In the genomic region with DNA sequence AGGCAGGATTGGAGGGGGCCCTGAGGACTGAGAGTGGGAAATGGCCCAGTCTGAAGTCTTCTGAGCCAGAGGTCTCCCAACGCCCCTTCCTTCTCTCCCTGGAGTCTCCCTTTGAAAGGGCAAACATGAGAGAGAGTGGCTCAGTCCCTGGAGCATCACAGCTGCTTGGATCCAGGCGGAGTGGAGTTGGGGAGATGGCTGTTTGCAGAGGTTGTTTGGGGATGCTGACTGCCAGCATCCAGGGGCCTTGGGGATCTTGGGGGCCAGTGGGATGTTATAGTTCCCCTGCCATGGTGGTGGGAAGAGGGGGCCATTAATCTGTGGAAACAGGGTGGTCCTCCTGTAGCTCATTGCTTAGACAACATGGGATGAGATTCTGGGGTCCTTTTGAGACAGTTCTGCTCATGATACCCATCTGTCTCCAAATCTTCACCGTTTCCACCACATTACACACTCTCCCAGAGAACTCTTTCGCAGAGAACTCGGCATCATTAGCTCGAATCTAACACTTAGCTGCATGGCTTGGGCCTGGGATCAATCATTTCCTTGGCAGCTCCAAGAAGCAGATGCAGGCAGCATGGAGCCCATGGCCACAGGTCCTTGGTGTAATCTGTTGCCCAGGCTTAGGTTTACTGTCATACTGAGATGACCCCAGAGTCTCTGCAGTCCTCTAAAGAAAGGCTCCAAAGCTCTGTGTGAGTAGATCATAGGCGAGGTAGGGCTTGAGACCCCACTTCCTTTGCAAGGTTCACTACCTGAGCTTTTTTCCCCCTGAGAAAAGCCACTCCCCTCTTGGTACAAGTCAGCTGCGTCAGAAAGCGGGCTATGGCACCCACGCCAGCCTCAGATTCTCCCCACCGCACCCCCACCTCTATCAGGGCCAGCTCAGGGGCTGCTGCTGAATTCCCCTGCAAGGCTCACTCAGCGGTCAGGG, we compare ENCODE assay signal across 21 cellular contexts. TPM values are rescaled to one million over a fixed set of nuclear protein-coding genes. Genes with fewer than 3 reads are reported as not detected.
DNase-seq lines count a peak whose midpoint lies in the region; ATAC-seq and TF ChIP-seq lines count a peak whose summit lies in the region.
"Had no signal": no experiment of that assay in that cellular context is flagged by ENCODE, and none has a peak within 500 bp of the region (broad histone marks: within the 10 kb centered on the region; RNA-seq: fewer than 3 reads in every experiment).

No MANE protein-coding gene starts in this region.

- no peak for ATAC-seq in activated CD8-positive, alpha-beta T cell treated with anti-CD3 and anti-CD28 coated beads, Interleukin-2, amount 10 ng/mL, durations not matched to agents 7 days and 5 days
- no peak for ATAC-seq in activated CD8-positive, alpha-beta T cell treated with anti-CD3 and anti-CD28 coated beads for 36 hours
- ATAC-seq in central memory CD8-positive, alpha-beta T cell (replicated peaks; ENCODE audit: extremely low read depth, poor library complexity, severe bottlenecking): no peak
- ATAC-seq in HG03571 (IDR thresholded peaks at IDR 0.05; ENCODE audit: unreplicated experiment): no peak
- ATAC-seq: natural killer cell; stimulated activated effector memory CD8-positive, alpha-beta T cell treated with anti-CD3 and anti-CD28 coated beads, Interleukin-12 subunit alpha, Interleukin-12 subunit beta, amount 100 ng/mL, for 72 hours had no signal

- no peaks in the 10 kb centered on the region for H3K27me3 ChIP-seq in suprapubic skin
- H3K27me3 ChIP-seq: hepatocyte, tibial artery had no signal

- peaks cover 13% of the 10 kb centered on the region for H3K4me1 ChIP-seq in suprapubic skin

- CTCF ChIA-PET in activated CD8-positive, alpha-beta T cell treated with anti-CD3 and anti-CD28 coated beads, Interleukin-2, amount 10 ng/mL, durations not matched to agents 7 days and 5 days (lab: Charles Lee): no interaction called here
- CTCF ChIA-PET in activated CD8-positive, alpha-beta T cell treated with anti-CD3 and anti-CD28 coated beads for 36 hours (lab: Charles Lee): interaction anchor here (0.8 kb wide), 1 partner anchor 29 kb away, joined by 3 read pairs; no protein-coding TSS in a partner anchor
- CTCF ChIA-PET in RWPE1 (lab: Yijun Ruan, JAX): interaction anchor here (0.6 kb wide), 2 partner anchors 15 to 116 kb away, joined by 6 read pairs; no protein-coding TSS in a partner anchor

- H3K4me3 Mint-ChIP-seq in activated CD8-positive, alpha-beta T cell treated with anti-CD3 and anti-CD28 coated beads, Interleukin-2, amount 10 ng/mL, durations not matched to agents 7 days and 5 days: no peak overlapping the region
- H3K4me3 Mint-ChIP-seq in activated CD8-positive, alpha-beta T cell treated with anti-CD3 and anti-CD28 coated beads for 36 hours: no peak overlapping the region
- H3K4me3 Mint-ChIP-seq in central memory CD8-positive, alpha-beta T cell: no peak overlapping the region
- no peak overlapping the region for H3K4me3 Mint-ChIP-seq in nephron
- H3K4me3 Mint-ChIP-seq: activated naive CD4-positive, alpha-beta T cell treated with anti-CD3 and anti-CD28 coated beads for 36 hours; natural killer cell; stimulated activated effector memory CD8-positive, alpha-beta T cell treated with anti-CD3 and anti-CD28 coated beads, Interleukin-12 subunit alpha, Interleukin-12 subunit beta, amount 100 ng/mL, for 72 hours had no signal

- no peak overlapping the region for H3K4me3 ChIP-seq in suprapubic skin
- H3K4me3 ChIP-seq: hepatocyte, tibial artery had no signal

- TF ChIP-seq CTCF in activated CD8-positive, alpha-beta T cell treated with anti-CD3 and anti-CD28 coated beads for 36 hours (IDR thresholded peaks at IDR 0.05): no peak
- TF ChIP-seq CTCF in nephron (IDR thresholded peaks at IDR 0.05; ENCODE audit: unreplicated experiment in 3 of 3) (no peak), suprapubic skin (IDR thresholded peaks at IDR 0.05) (no peak), RWPE1 (conservative IDR thresholded peaks at IDR 0.05; ENCODE audit: low read depth) (no peak)

- intact Hi-C loops in activated CD8-positive, alpha-beta T cell treated with anti-CD3 and anti-CD28 coated beads for 36 hours (cut with micrococcal nuclease): no loop called here

- no peak for TF ChIP-seq EP300 in suprapubic skin (IDR thresholded peaks at IDR 0.05)

- H3K27ac ChIP-seq in suprapubic skin: peak overlapping the region; percentile 20
- no peak overlapping the region for H3K27ac ChIP-seq in RWPE1
- H3K27ac ChIP-seq: hepatocyte, tibial artery had no signal

- TF ChIP-seq POLR2A in suprapubic skin (IDR thresholded peaks at IDR 0.05): no peak

- 90% methylated on average over 8 of the region's 12 CpGs for whole genome bisulfite sequencing in suprapubic skin

- H3K9me3 Mint-ChIP-seq in activated CD8-positive, alpha-beta T cell treated with anti-CD3 and anti-CD28 coated beads, Interleukin-2, amount 10 ng/mL, durations not matched to agents 7 days and 5 days (ENCODE audit: insufficient read depth): peaks cover 17% of the 10 kb centered on the region
- peaks cover 13% of the 10 kb centered on the region for H3K9me3 Mint-ChIP-seq in activated CD8-positive, alpha-beta T cell treated with anti-CD3 and anti-CD28 coated beads for 36 hours
- H3K9me3 Mint-ChIP-seq in central memory CD8-positive, alpha-beta T cell: peaks cover 7% of the 10 kb centered on the region
- peaks cover 26% of the 10 kb centered on the region for H3K9me3 Mint-ChIP-seq in nephron

- no peak overlapping the region for H3K27ac Mint-ChIP-seq in activated CD8-positive, alpha-beta T cell treated with anti-CD3 and anti-CD28 coated beads, Interleukin-2, amount 10 ng/mL, durations not matched to agents 7 days and 5 days
- H3K27ac Mint-ChIP-seq in activated CD8-positive, alpha-beta T cell treated with anti-CD3 and anti-CD28 coated beads for 36 hours: no peak overlapping the region
- H3K27ac Mint-ChIP-seq in central memory CD8-positive, alpha-beta T cell (ENCODE audit: low read depth): no peak overlapping the region
- peak overlapping the region in 2 of 3 experiments; percentile 31 to 80 for H3K27ac Mint-ChIP-seq in nephron
- H3K27ac Mint-ChIP-seq: activated naive CD4-positive, alpha-beta T cell treated with anti-CD3 and anti-CD28 coated beads for 36 hours; natural killer cell; stimulated activated effector memory CD8-positive, alpha-beta T cell treated with anti-CD3 and anti-CD28 coated beads, Interleukin-12 subunit alpha, Interleukin-12 subunit beta, amount 100 ng/mL, for 72 hours had no signal

- POLR2A ChIA-PET in activated CD8-positive, alpha-beta T cell treated with anti-CD3 and anti-CD28 coated beads, Interleukin-2, amount 10 ng/mL, durations not matched to agents 7 days and 5 days (lab: Charles Lee): no interaction called here
- POLR2A ChIA-PET in activated CD8-positive, alpha-beta T cell treated with anti-CD3 and anti-CD28 coated beads for 36 hours (lab: Charles Lee): no interaction called here
- POLR2A ChIA-PET in RWPE1 (lab: Yijun Ruan, JAX; ENCODE audit: low non-redundant PET): no interaction called here

- H3K36me3 ChIP-seq in suprapubic skin: no peaks in the 10 kb centered on the region

- peaks cover 6% of the 10 kb centered on the region for H3K27me3 Mint-ChIP-seq in activated CD8-positive, alpha-beta T cell treated with anti-CD3 and anti-CD28 coated beads, Interleukin-2, amount 10 ng/mL, durations not matched to agents 7 days and 5 days (ENCODE audit: low read depth)
- H3K27me3 Mint-ChIP-seq in activated CD8-positive, alpha-beta T cell treated with anti-CD3 and anti-CD28 coated beads for 36 hours: peaks cover 17% of the 10 kb centered on the region
- H3K27me3 Mint-ChIP-seq in central memory CD8-positive, alpha-beta T cell: peaks cover 78% of the 10 kb centered on the region
- peaks cover 9% of the 10 kb centered on the region for H3K27me3 Mint-ChIP-seq in nephron (ENCODE audit: low read depth)

- H3K4me1 Mint-ChIP-seq in activated CD8-positive, alpha-beta T cell treated with anti-CD3 and anti-CD28 coated beads, Interleukin-2, amount 10 ng/mL, durations not matched to agents 7 days and 5 days (ENCODE audit: low read depth): no peaks in the 10 kb centered on the region
- no peaks in the 10 kb centered on the region for H3K4me1 Mint-ChIP-seq in activated CD8-positive, alpha-beta T cell treated with anti-CD3 and anti-CD28 coated beads for 36 hours (ENCODE audit: low read depth)
- no peaks in the 10 kb centered on the region for H3K4me1 Mint-ChIP-seq in central memory CD8-positive, alpha-beta T cell
- peaks cover 34% of the 10 kb centered on the region for H3K4me1 Mint-ChIP-seq in nephron
- H3K4me1 Mint-ChIP-seq: natural killer cell; stimulated activated effector memory CD8-positive, alpha-beta T cell treated with anti-CD3 and anti-CD28 coated beads, Interleukin-12 subunit alpha, Interleukin-12 subunit beta, amount 100 ng/mL, for 72 hours had no signal

- DNase-seq in activated CD8-positive, alpha-beta T cell treated with anti-CD3 and anti-CD28 coated beads, Interleukin-2, amount 10 ng/mL, durations not matched to agents 7 days and 5 days: peak; percentile 9
- no peak for DNase-seq in activated CD8-positive, alpha-beta T cell treated with anti-CD3 and anti-CD28 coated beads for 36 hours
- DNase-seq in central memory CD8-positive, alpha-beta T cell (ENCODE audit: low spot score in 2 of 2): peak; percentile 5 to 9
- DNase-seq in suprapubic skin (ENCODE audit: low spot score in 2 of 2) (peak; percentile 24 to 34), RWPE1 (ENCODE audit: low spot score) (no peak), OCI-M1 (lab: John Stamatoyannopoulos, UW) (no peak)
- DNase-seq: activated CD4-positive, alpha-beta T cell treated with anti-CD3 and anti-CD28 coated beads for 4 hours; activated naive CD4-positive, alpha-beta T cell treated with anti-CD3 and anti-CD28 coated beads for 36 hours; activated T-cell treated with anti-CD3 and anti-CD28 coated beads for 4 hours; EL; GOT3; mesenchymal stem cell; natural killer cell; NCI-H1092 treated with DMSO at 0.1 percent for 48 hours; NCI-H2081 treated with DMSO at 0.1 percent for 48 hours; NCI-H510A treated with DMSO at 0.1 percent for 48 hours had no signal

- H3K9me3 ChIP-seq in suprapubic skin: peaks cover 6% of the 10 kb centered on the region

- no peaks in the 10 kb centered on the region for H3K36me3 Mint-ChIP-seq in activated CD8-positive, alpha-beta T cell treated with anti-CD3 and anti-CD28 coated beads, Interleukin-2, amount 10 ng/mL, durations not matched to agents 7 days and 5 days (ENCODE audit: low read depth)
- H3K36me3 Mint-ChIP-seq in activated CD8-positive, alpha-beta T cell treated with anti-CD3 and anti-CD28 coated beads for 36 hours (ENCODE audit: low read depth): no peaks in the 10 kb centered on the region
- H3K36me3 Mint-ChIP-seq in central memory CD8-positive, alpha-beta T cell (ENCODE audit: insufficient read depth): no peaks in the 10 kb centered on the region
- H3K36me3 Mint-ChIP-seq in nephron (ENCODE audit: low read depth): peaks cover 10% of the 10 kb centered on the region
- H3K36me3 Mint-ChIP-seq: stimulated activated effector memory CD8-positive, alpha-beta T cell treated with anti-CD3 and anti-CD28 coated beads, Interleukin-12 subunit alpha, Interleukin-12 subunit beta, amount 100 ng/mL, for 72 hours had no signal

RNA-seq across cellular contexts. Expression of a gene that starts 54.4 kb away (rescaled TPM):
- under 1 TPM; 0.21 to 0.23 TPM for total RNA-seq in activated CD8-positive, alpha-beta T cell treated with anti-CD3 and anti-CD28 coated beads, Interleukin-2, amount 10 ng/mL, durations not matched to agents 7 days and 5 days
- total RNA-seq in activated CD8-positive, alpha-beta T cell treated with anti-CD3 and anti-CD28 coated beads for 36 hours: under 1 TPM; 0.38 to 0.47 TPM
- 10 to 100 TPM; 29.1 to 42.1 (median 31.3) TPM for total RNA-seq in suprapubic skin

Comparison
In these comparisons a context has a peak if more than half of its experiments do, and no peak if none do; other contexts are left out.
1. DNase-seq: peak in activated CD8-positive, alpha-beta T cell treated with anti-CD3 and anti-CD28 coated beads, Interleukin-2, amount 10 ng/mL, durations not matched to agents 7 days and 5 days (single experiment), central memory CD8-positive, alpha-beta T cell (2 of 2) and suprapubic skin (2 of 2); none in activated CD8-positive, alpha-beta T cell treated with anti-CD3 and anti-CD28 coated beads for 36 hours (single experiment), RWPE1 (single experiment) and OCI-M1 (single experiment).
2. H3K27ac Mint-ChIP-seq: peak in nephron (2 of 3); none in activated CD8-positive, alpha-beta T cell treated with anti-CD3 and anti-CD28 coated beads, Interleukin-2, amount 10 ng/mL, durations not matched to agents 7 days and 5 days (single experiment), activated CD8-positive, alpha-beta T cell treated with anti-CD3 and anti-CD28 coated beads for 36 hours (single experiment) and central memory CD8-positive, alpha-beta T cell (single experiment).
3. RNA of a gene that starts 54.4 kb away (total RNA-seq): 29.1 to 42.1 TPM in suprapubic skin; 0.38 to 0.47 TPM in activated CD8-positive, alpha-beta T cell treated with anti-CD3 and anti-CD28 coated beads for 36 hours and 0.21 to 0.23 TPM in activated CD8-positive, alpha-beta T cell treated with anti-CD3 and anti-CD28 coated beads, Interleukin-2, amount 10 ng/mL, durations not matched to agents 7 days and 5 days; every median in the first group is over 10 times any median in the second.